ENCODE assay signal across 8 cellular contexts in the genomic region with DNA sequence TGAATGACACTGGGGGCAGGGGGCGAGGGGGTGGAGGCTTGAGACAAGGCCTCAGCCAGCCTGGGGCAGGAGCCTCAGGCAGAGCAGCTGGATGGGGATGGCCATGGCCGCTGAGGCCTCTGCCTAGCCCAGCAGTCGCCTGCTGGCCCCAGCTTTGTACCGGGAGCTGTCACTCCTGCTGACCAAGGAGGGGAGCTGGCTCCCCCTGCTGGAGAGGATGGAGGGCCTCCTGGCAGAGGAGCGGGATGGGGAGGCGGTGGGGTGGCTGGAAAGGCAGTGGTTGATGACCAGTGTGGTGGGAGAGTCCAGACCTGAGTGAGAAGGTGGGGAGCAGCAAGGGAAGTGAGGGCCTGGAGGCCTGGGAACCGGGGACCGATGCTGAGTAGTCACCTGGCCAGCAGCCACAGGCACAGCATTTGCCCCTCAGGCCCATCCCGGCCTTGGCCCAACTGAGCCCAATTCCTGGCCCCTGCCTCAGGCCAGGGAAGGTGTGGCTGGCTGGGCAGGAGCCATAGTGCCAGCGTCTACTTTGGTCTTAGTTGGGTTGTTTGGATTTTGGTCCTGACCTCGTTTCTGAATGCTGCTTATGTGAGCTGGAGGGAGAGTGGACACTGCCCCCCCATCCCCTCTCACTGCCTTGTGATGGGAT. TPM values are rescaled to one million over a fixed set of nuclear protein-coding genes. Genes with fewer than 3 reads are reported as not detected.
A peak's percentile ranks its signal among the peaks of the same experiment; 100 is the strongest.
DNase-seq lines count a peak whose midpoint lies in the region; ATAC-seq and TF ChIP-seq lines count a peak whose summit lies in the region.

No MANE protein-coding gene starts in this region.

- peak overlapping the region; percentile 19 for H3K9ac ChIP-seq in rectal smooth muscle tissue (ENCODE audit: low read length)

- H3K4me1 ChIP-seq in rectal smooth muscle tissue (ENCODE audit: control insufficient read depth, insufficient read depth, low read length), result peaks cover 27% of the 10 kb centered on the region

- no peaks in the 10 kb centered on the region for H3K4me1 Mint-ChIP-seq in CD4-positive, alpha-beta T cell (ENCODE audit: low read depth)
- H3K4me1 Mint-ChIP-seq in T-helper 17 cell, result no peaks in the 10 kb centered on the region

- peaks cover 35% of the 10 kb centered on the region for H3K36me3 ChIP-seq in rectal smooth muscle tissue (ENCODE audit: control insufficient read depth, insufficient read depth, low read length)

- no peaks in the 10 kb centered on the region for H3K9me3 ChIP-seq in CD4-positive, alpha-beta T cell (ENCODE audit: control insufficient read depth, low read length)
- H3K9me3 ChIP-seq in T-helper 17 cell (ENCODE audit: control insufficient read depth, low read length, poor library complexity, severe bottlenecking), result no peaks in the 10 kb centered on the region

- H3K27me3 ChIP-seq in CD4-positive, alpha-beta T cell (ENCODE audit: control insufficient read depth, insufficient read depth, low read length), result no peaks in the 10 kb centered on the region
- H3K27me3 ChIP-seq in rectal smooth muscle tissue (ENCODE audit: control insufficient read depth, insufficient read depth, low read length), result no peaks in the 10 kb centered on the region

- peak overlapping the region; percentile 21 for H3K27ac ChIP-seq in CD4-positive, alpha-beta T cell (ENCODE audit: low read depth, low read length)
- peak overlapping the region; percentile 89 for H3K27ac ChIP-seq in rectal smooth muscle tissue (ENCODE audit: low read depth, low read length)

- CTCF ChIA-PET in CD4-positive, alpha-beta T cell (lab: Charles Lee), result interaction anchor here (0.7 to 3.1 kb wide), 11 partner anchors 18 to 219 kb away, joined by 3 to 25 read pairs (median 4); no protein-coding TSS in a partner anchor

- H3K36me3 Mint-ChIP-seq in CD4-positive, alpha-beta T cell (ENCODE audit: low read depth), result peaks cover 48% of the 10 kb centered on the region
- H3K36me3 Mint-ChIP-seq in T-helper 17 cell (ENCODE audit: low read depth), result no peaks in the 10 kb centered on the region

- POLR2A ChIA-PET in CD4-positive, alpha-beta T cell (lab: Charles Lee), result interaction anchor here (1.1 to 1.9 kb wide), 4 partner anchors 11 to 42 kb away, joined by 3 to 13 read pairs (median 6); no protein-coding TSS in a partner anchor

- H3K9me3 Mint-ChIP-seq in CD4-positive, alpha-beta T cell, result no peaks in the 10 kb centered on the region

- intact Hi-C loops in CD4-positive, alpha-beta T cell (cut with DNase I, micrococcal nuclease), result loop anchor here (1.0 kb wide), 2 partner anchors 42 to 68 kb away; no protein-coding TSS in a partner anchor
- intact Hi-C loops in left cardiac atrium (cut with DNase I), result loop anchor here in 1 of 2 donors (5.0 kb wide), 1 partner anchor 73 kb away; no protein-coding TSS in a partner anchor

- ATAC-seq in CD4-positive, alpha-beta T cell (ENCODE audit: poor library complexity), result peak; percentile 68
- ATAC-seq in T-helper 17 cell (peak; percentile 62), left cardiac atrium (peak; percentile 69 to 73), HG03442 (IDR thresholded peaks at IDR 0.05; ENCODE audit: unreplicated experiment) (no peak), GM19324 (IDR thresholded peaks at IDR 0.05; ENCODE audit: low FRiP score, unreplicated experiment) (no peak)

- H3K27ac Mint-ChIP-seq in CD4-positive, alpha-beta T cell, result no peak overlapping the region
- no peak overlapping the region for H3K27ac Mint-ChIP-seq in T-helper 17 cell

- H3K4me3 ChIP-seq in HFF-Myc (replicated peaks; ENCODE audit: low read depth, low read length) (no peak overlapping the region), rectal smooth muscle tissue (ENCODE audit: low read length) (no peak overlapping the region)

- DNase-seq in CD4-positive, alpha-beta T cell, result peak; percentile 41 to 75 (median 57)
- no peak for DNase-seq in HFF-Myc (ENCODE audit: extremely low read depth, low read depth)
- peak; percentile 30 to 60 (median 34) for DNase-seq in T-helper 17 cell
- DNase-seq in amygdala (lab: John Stamatoyannopoulos, UW), result peak in 41 of 56 donors; percentile 14 to 76 (median 41)
- DNase-seq in left cardiac atrium, result peak; percentile 89

- H3K4me3 Mint-ChIP-seq in CD4-positive, alpha-beta T cell, result no peak overlapping the region
- no peak overlapping the region for H3K4me3 Mint-ChIP-seq in T-helper 17 cell

- TF ChIP-seq CTCF in CD4-positive, alpha-beta T cell (IDR thresholded peaks at IDR 0.05), result peak; percentile 71
- peak; percentile 95 for TF ChIP-seq CTCF in HFF-Myc (IDR thresholded peaks at IDR 0.05; ENCODE audit: low read depth, low read length, missing control alignments)

- no peaks in the 10 kb centered on the region for H3K27me3 Mint-ChIP-seq in CD4-positive, alpha-beta T cell
- no peaks in the 10 kb centered on the region for H3K27me3 Mint-ChIP-seq in T-helper 17 cell

RNA-seq across cellular contexts. Expression of gene SUSD2, which starts 6.0 kb away (rescaled TPM):
- total RNA-seq in CD4-positive, alpha-beta T cell, result 1 to 10 TPM in 1 of 2 experiments, under 1 TPM in 1; 0.80 to 1.5 TPM
- 1 to 10 TPM in 1 of 2 donors, under 1 TPM in 1; 0.80 to 1.1 TPM for total RNA-seq in T-helper 17 cell
- 1 to 10 TPM; 7.5 to 7.7 TPM for total RNA-seq in left cardiac atrium

Comparison
In these comparisons a context has a peak if more than half of its experiments do, and no peak if none do; other contexts are left out.
1. ATAC-seq: peak in CD4-positive, alpha-beta T cell (single experiment), T-helper 17 cell (single experiment) and left cardiac atrium (2 of 2); none in HG03442 (single experiment) and GM19324 (single experiment).